ENCODE assay signal across 16 cellular contexts in the genomic region with DNA sequence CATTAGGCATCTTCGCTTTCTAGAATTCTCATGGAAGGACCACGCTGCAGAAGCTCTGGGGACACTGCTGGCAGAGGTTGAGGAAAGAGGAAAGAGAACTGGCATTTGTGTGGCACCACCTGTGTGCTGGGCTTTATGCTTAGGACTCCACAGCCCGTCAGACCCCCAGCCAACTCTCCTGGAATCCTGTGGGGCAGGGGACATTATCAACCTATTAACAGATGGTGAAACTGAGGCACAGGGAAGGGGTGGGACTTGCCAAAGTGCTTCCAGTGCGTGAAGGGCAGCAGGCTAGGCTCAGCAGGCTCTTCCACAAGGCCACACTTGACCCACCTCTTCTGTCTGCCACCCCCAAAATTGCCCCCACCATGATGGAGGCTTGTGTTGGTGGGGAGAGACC. TPM values are rescaled to one million over a fixed set of nuclear protein-coding genes. Genes with fewer than 3 reads are reported as not detected.
DNase-seq lines count a peak whose midpoint lies in the region; ATAC-seq and TF ChIP-seq lines count a peak whose summit lies in the region.
"Had no signal": no experiment of that assay in that cellular context is flagged by ENCODE, and none has a peak within 500 bp of the region (broad histone marks: within the 10 kb centered on the region; RNA-seq: fewer than 3 reads in every experiment).

No MANE protein-coding gene starts in this region.

- H3K9ac ChIP-seq in HUES64 (ENCODE audit: low read depth, low read length) (no peak overlapping the region; the same call in 1 of the 2 replicates), mesendoderm (ENCODE audit: low read length) (no peak overlapping the region), stomach smooth muscle (ENCODE audit: low read length in 2 of 2) (peak overlapping the region; percentile 64 to 68)

- H3K56ac ChIP-seq in mesendoderm (ENCODE audit: low read length): peak overlapping the region; percentile 49

- no peak overlapping the region for H3K23ac ChIP-seq in mesendoderm (ENCODE audit: low read length)

- no peak overlapping the region for H4K5ac ChIP-seq in mesendoderm (ENCODE audit: low read length)

- no peak overlapping the region for H2AK5ac ChIP-seq in mesendoderm (ENCODE audit: low read length)

- CTCF ChIA-PET in HEK293T (lab: Yijun Ruan, JAX): interaction anchor here (1.3 kb wide), 1 partner anchor 89 kb away, joined by 5 read pairs; no protein-coding TSS in a partner anchor

- H3K36me3 ChIP-seq in HUES64 (ENCODE audit: insufficient read depth, low read length) (no peaks in the 10 kb centered on the region), mesendoderm (ENCODE audit: control insufficient read depth, insufficient read depth, low read length) (no peaks in the 10 kb centered on the region), stomach smooth muscle (ENCODE audit: control insufficient read depth in 2 of 2, insufficient read depth in 2 of 2, low read length in 2 of 2) (peaks cover 7 to 8% of the 10 kb centered on the region in 2 donors), breast epithelium (no peaks in the 10 kb centered on the region)

- H3K4me3 ChIP-seq in HUES64 (ENCODE audit: low read length) (no peak overlapping the region), mesendoderm (ENCODE audit: low read length) (no peak overlapping the region), stomach smooth muscle (ENCODE audit: low read length in 2 of 2) (peak overlapping the region in 1 of 2 donors; percentile 55), breast epithelium (peak overlapping the region in 1 of 3 donors; percentile 51)

- peak overlapping the region; percentile 92 for H3K27ac Mint-ChIP-seq in dendritic cell treated with granulocyte-macrophage colony-stimulating factor and Interleukin-4, amounts not matched to agents 40 ng/mL and 50 ng/mL, for 4 days
- H3K27ac Mint-ChIP-seq: effector memory CD8-positive, alpha-beta T cell; naive thymus-derived CD4-positive, alpha-beta T cell had no signal

- H3K27me3 Mint-ChIP-seq in dendritic cell treated with granulocyte-macrophage colony-stimulating factor and Interleukin-4, amounts not matched to agents 40 ng/mL and 50 ng/mL, for 4 days: peaks cover 13% of the 10 kb centered on the region
- H3K27me3 Mint-ChIP-seq: effector memory CD8-positive, alpha-beta T cell had no signal

- POLR2A ChIA-PET in HEK293T (lab: Yijun Ruan, JAX): no interaction called here

- no peaks in the 10 kb centered on the region for H3K79me1 ChIP-seq in mesendoderm (ENCODE audit: low read length)

- no peak overlapping the region for H2BK120ac ChIP-seq in mesendoderm (ENCODE audit: low read depth, low read length)

- no peak overlapping the region for H4K8ac ChIP-seq in mesendoderm (ENCODE audit: low read depth, low read length)

- no peak overlapping the region for H2BK5ac ChIP-seq in mesendoderm (ENCODE audit: low read length)

- H3K4me2 ChIP-seq in mesendoderm (ENCODE audit: low read length): no peak overlapping the region

- peak overlapping the region; percentile 92; the same call in 1 of the 2 replicates for H3K27ac ChIP-seq in HUES64 (ENCODE audit: low read depth, low read length)
- no peak overlapping the region for H3K27ac ChIP-seq in mesendoderm (ENCODE audit: low read depth, low read length)
- peak overlapping the region; percentile 97 for H3K27ac ChIP-seq in stomach smooth muscle (ENCODE audit: low read length)
- H3K27ac ChIP-seq in breast epithelium: peak overlapping the region in 1 of 2 donors; percentile 85
- H3K27ac ChIP-seq: C4-2B had no signal

- no peak for TF ChIP-seq CTCF in breast epithelium (IDR thresholded peaks at IDR 0.05)

- H3K4me1 ChIP-seq in HUES64 (ENCODE audit: insufficient read depth, low read length) (peaks cover 32% of the 10 kb centered on the region), mesendoderm (ENCODE audit: control insufficient read depth, low read depth, low read length) (peaks cover 13% of the 10 kb centered on the region), stomach smooth muscle (ENCODE audit: control insufficient read depth, insufficient read depth, low read length) (peaks cover 7% of the 10 kb centered on the region), breast epithelium (peaks cover 23 to 38% of the 10 kb centered on the region in 2 donors)

- no peak overlapping the region for H3K4me3 Mint-ChIP-seq in dendritic cell treated with granulocyte-macrophage colony-stimulating factor and Interleukin-4, amounts not matched to agents 40 ng/mL and 50 ng/mL, for 4 days
- H3K4me3 Mint-ChIP-seq: effector memory CD8-positive, alpha-beta T cell; naive thymus-derived CD4-positive, alpha-beta T cell had no signal

- 92% methylated on average over 4 of the region's 4 CpGs for WGBS in HUES64
- WGBS in mesendoderm (ENCODE audit: extremely low coverage, insufficient coverage, low lambda C conversion rate): no CpG with 5 or more reads among the region's 4 CpGs

- peaks cover 20% of the 10 kb centered on the region for H3K36me3 Mint-ChIP-seq in dendritic cell treated with granulocyte-macrophage colony-stimulating factor and Interleukin-4, amounts not matched to agents 40 ng/mL and 50 ng/mL, for 4 days (ENCODE audit: low read depth)
- H3K36me3 Mint-ChIP-seq: naive thymus-derived CD4-positive, alpha-beta T cell had no signal

- no peaks in the 10 kb centered on the region for H3K9me3 ChIP-seq in HUES64 (ENCODE audit: insufficient read depth, low read depth, low read length)
- no peaks in the 10 kb centered on the region for H3K9me3 ChIP-seq in stomach smooth muscle (ENCODE audit: control insufficient read depth in 2 of 2, low read length in 2 of 2)
- no peaks in the 10 kb centered on the region for H3K9me3 ChIP-seq in breast epithelium

- no peak for DNase-seq in mesendoderm
- DNase-seq in breast epithelium (ENCODE audit: low spot score in 2 of 2): no peak
- DNase-seq in HEK293T (ENCODE audit: extremely low spot score): no peak
- no peak for DNase-seq in NCI-H146 treated with DMSO at 0.1 percent for 48 hours (lab: John Stamatoyannopoulos, UW; ENCODE audit: unreplicated experiment)
- DNase-seq: effector memory CD8-positive, alpha-beta T cell; naive thymus-derived CD4-positive, alpha-beta T cell; NCI-H2029 treated with DMSO at 0.1 percent for 48 hours; NK-92 treated with Interleukin-12 subunit alpha and Interleukin-12 subunit beta, amount 100 ng/mL, for 24 hours; stimulated activated CD4-positive, alpha-beta T cell treated with anti-CD3 and anti-CD28 coated beads, Interleukin-15, amount 100 ng/mL, for 24 hours; SW 1271 had no signal

- no peaks in the 10 kb centered on the region for H3K9me3 Mint-ChIP-seq in dendritic cell treated with granulocyte-macrophage colony-stimulating factor and Interleukin-4, amounts not matched to agents 40 ng/mL and 50 ng/mL, for 4 days
- H3K9me3 Mint-ChIP-seq: effector memory CD8-positive, alpha-beta T cell; naive thymus-derived CD4-positive, alpha-beta T cell had no signal

- H3K79me2 ChIP-seq in mesendoderm (ENCODE audit: control insufficient read depth, insufficient read depth, low read length): no peaks in the 10 kb centered on the region

- no peak for TF ChIP-seq POLR2A in breast epithelium (IDR thresholded peaks at IDR 0.05)

- no peak for ATAC-seq in HG02588 (IDR thresholded peaks at IDR 0.05; ENCODE audit: unreplicated experiment)
- ATAC-seq: activated CD4-positive, CD25-positive, alpha-beta regulatory T cell treated with anti-CD3 and anti-CD28 coated beads, Interleukin-2, amount 50 U/mL, for 24 hours; effector memory CD8-positive, alpha-beta T cell; naive thymus-derived CD4-positive, alpha-beta T cell had no signal

- H3K27me3 ChIP-seq in HUES64 (ENCODE audit: insufficient read depth, low read length) (no peaks in the 10 kb centered on the region), mesendoderm (ENCODE audit: insufficient read depth, low read length, poor library complexity) (no peaks in the 10 kb centered on the region), stomach smooth muscle (ENCODE audit: control insufficient read depth in 1 of 2, insufficient read depth in 2 of 2, low read length in 2 of 2) (no peaks in the 10 kb centered on the region), breast epithelium (no peaks in the 10 kb centered on the region)

- H3K18ac ChIP-seq in mesendoderm (ENCODE audit: low read length): no peak overlapping the region

- H3K4me1 Mint-ChIP-seq in dendritic cell treated with granulocyte-macrophage colony-stimulating factor and Interleukin-4, amounts not matched to agents 40 ng/mL and 50 ng/mL, for 4 days (ENCODE audit: low read depth): peaks cover 74% of the 10 kb centered on the region

- H2BK15ac ChIP-seq in mesendoderm (replicated peaks; ENCODE audit: low read depth): no peak overlapping the region

- intact Hi-C loops in dendritic cell treated with granulocyte-macrophage colony-stimulating factor and Interleukin-4, amounts not matched to agents 40 ng/mL and 50 ng/mL, for 4 days (cut with micrococcal nuclease): no loop called here
- intact Hi-C loops in breast epithelium (cut with DNase I; ENCODE audit: low total_unique reads): no loop called here

- H3K4ac ChIP-seq in mesendoderm (ENCODE audit: low read depth, low read length): no peak overlapping the region

TF ChIP-seq in HEK293T, 16 proteins besides CTCF, POLR2A, EP300 and RAD21:
- TF ChIP-seq FOXK2 (IDR thresholded peaks at IDR 0.05) (no peak), HDGF (IDR thresholded peaks at IDR 0.05; ENCODE audit: borderline replicate concordance) (no peak), NFRKB (IDR thresholded peaks at IDR 0.05) (no peak), CTBP1 (IDR thresholded peaks at IDR 0.05; ENCODE audit: borderline replicate concordance) (no peak), ARNT (IDR thresholded peaks at IDR 0.05) (no peak)

RNA-seq across cellular contexts. Expression of a gene that starts 46.8 kb away (rescaled TPM):
- 5.4 TPM for polyA plus RNA-seq in HUES64 (2013, experiment 1 of 2)
- 8.3 TPM for polyA plus RNA-seq in HUES64 (2013, experiment 2 of 2)
- polyA plus RNA-seq in mesendoderm (2013, experiment 1 of 2): 4.7 TPM
- 5.0 TPM for polyA plus RNA-seq in mesendoderm (2013, experiment 2 of 2)
- 10 to 100 TPM; 18.7 to 50.8 (median 48.8) TPM for total RNA-seq in breast epithelium

RNA-seq across cellular contexts. Expression of a gene that starts 51.4 kb away (rescaled TPM):
- 73.0 TPM for polyA plus RNA-seq in HUES64 (2013, experiment 1 of 2)
- 70.4 TPM for polyA plus RNA-seq in HUES64 (2013, experiment 2 of 2)
- polyA plus RNA-seq in mesendoderm (2013, experiment 1 of 2): 82.9 TPM
- 81.0 TPM for polyA plus RNA-seq in mesendoderm (2013, experiment 2 of 2)
- 10 to 100 TPM; 16.0 to 39.3 (median 30.7) TPM for total RNA-seq in breast epithelium

Comparison
In these comparisons a context has a peak if more than half of its experiments do, and no peak if none do; other contexts are left out.
1. H3K9ac ChIP-seq: peak in stomach smooth muscle (2 of 2); none in HUES64 (single experiment) and mesendoderm (single experiment).